8 cellular contexts compared by ENCODE assay signal in genomic region chr1:40476924-40477679, GRCh38. TPM values are rescaled to one million over a fixed set of nuclear protein-coding genes. Genes with fewer than 3 reads are reported as not detected.
DNase-seq lines count a peak whose midpoint lies in the region; ATAC-seq, FAIRE-seq and TF ChIP-seq lines count a peak whose summit lies in the region.

TSS of gene ZFP69 (plus strand) at chr1:40477290. CDS start at chr1:40479362, 2,072 bp downstream.

- no peak within 1 kb of the TSS for H4K5ac ChIP-seq in H1 (ENCODE audit: insufficient read length, low read depth, low read length)

- no peaks in the 10 kb centered on the region for H3K79me1 ChIP-seq in H1 (ENCODE audit: low read depth, low read length)

- H3K4me1 ChIP-seq in H1 (replicated peaks in 1 of 4; ENCODE audit: control insufficient read depth in 3 of 4, insufficient read depth in 4 of 4, low read length in 3 of 4), result peaks cover 0 to 4% (median 0%) of the 10 kb centered on the region in 4 experiments; a peak in 1 of 7 replicates

- peak within 1 kb of the TSS; percentile 92 to 93 for H3K4me2 ChIP-seq in H1 (ENCODE audit: insufficient read depth in 1 of 2, low read depth in 2 of 2, low read length in 2 of 2)

- peaks cover 23% of the 10 kb centered on the region for H3K36me3 Mint-ChIP-seq in mesothelial cell of epicardium

- H3K56ac ChIP-seq in H1 (replicated peaks; ENCODE audit: insufficient read length, low read depth, low read length), result peak within 1 kb of the TSS; percentile 21

- H2AK5ac ChIP-seq in H1 (ENCODE audit: low read depth, low read length), result no peak within 1 kb of the TSS

- H3K4ac ChIP-seq in H1 (replicated peaks; ENCODE audit: insufficient read length, low read depth, low read length), result no peak within 1 kb of the TSS

- CTCF ChIA-PET in H1 (lab: Charles Lee; ENCODE audit: partially characterized antibody), result interaction anchor here (1.2 kb wide), 1 partner anchor 19 kb away, joined by 3 read pairs; no protein-coding TSS in a partner anchor

- no peaks in the 10 kb centered on the region for H3K36me3 ChIP-seq in H1 (ENCODE audit: control insufficient read depth in 2 of 4, insufficient read depth in 4 of 4, low read length in 3 of 4)

- H2AFZ ChIP-seq in H1 (ENCODE audit: low read length), result peak within 1 kb of the TSS; percentile 72

- H3K23ac ChIP-seq in H1 (ENCODE audit: insufficient read length), result no peak within 1 kb of the TSS

- no peak for TF ChIP-seq RAD21 in H1 (IDR thresholded peaks at IDR 0.05 in 1 of 2, conservative IDR thresholded peaks at IDR 0.05 in 1 of 2; ENCODE audit: low read depth in 2 of 2, low read length in 2 of 2)

- no peak within 1 kb of the TSS for H2BK12ac ChIP-seq in H1 (ENCODE audit: low read depth, low read length)

- peak within 1 kb of the TSS in 1 of 4 experiments; percentile 58; a peak in 2 of 7 replicates for H3K9ac ChIP-seq in H1 (replicated peaks in 1 of 4; ENCODE audit: extremely low read depth in 1 of 4, low read depth in 3 of 4, low read length in 3 of 4)

- H2BK15ac ChIP-seq in H1 (ENCODE audit: low read length), result no peak within 1 kb of the TSS

- H3K4me1 Mint-ChIP-seq in mesothelial cell of epicardium, result peaks cover 16% of the 10 kb centered on the region

- peak; percentile 78 for ATAC-seq in GM18502 (IDR thresholded peaks at IDR 0.05; ENCODE audit: poor library complexity, unreplicated experiment)
- ATAC-seq in HG03066 (IDR thresholded peaks at IDR 0.05; ENCODE audit: low read depth, unreplicated experiment), result peak; percentile 76
- no peak for ATAC-seq in GM18861 (IDR thresholded peaks at IDR 0.05; ENCODE audit: unreplicated experiment)

- peaks cover 5 to 9% of the 10 kb centered on the region in 2 experiments for H3K9me3 ChIP-seq in H1 (ENCODE audit: insufficient read depth in 2 of 2, low read depth in 1 of 2, low read length in 1 of 2)

- peaks cover 7% of the 10 kb centered on the region for H3K23me2 ChIP-seq in H1 (ENCODE audit: low read depth, low read length)

- no peak within 1 kb of the TSS for H3K14ac ChIP-seq in H1 (ENCODE audit: insufficient read length)

- 2% methylated on average over 42 of the region's 65 CpGs; no CpG with 5 or more reads in 1 of the 2 experiments for WGBS in H1 (ENCODE audit: extremely low coverage in 1 of 2, insufficient coverage in 1 of 2, insufficient read length in 1 of 2, insufficient replicate concordance in 2 of 2, low coverage in 1 of 2, low lambda C conversion rate in 2 of 2, missing lambda C conversion rate in 1 of 2), 2 experiments

- TF ChIP-seq CTCF in H1 (IDR thresholded peaks at IDR 0.05; ENCODE audit: control extremely low read depth in 1 of 3, insufficient read depth in 1 of 3, low read depth in 1 of 3, low read length in 3 of 3) (no peak), mesothelial cell of epicardium (IDR thresholded peaks at IDR 0.05; ENCODE audit: unreplicated experiment) (no peak)

- no peak within 1 kb of the TSS for H2BK120ac ChIP-seq in H1 (replicated peaks; ENCODE audit: low read depth, low read length)

- peak within 1 kb of the TSS; percentile 79 for H4K8ac ChIP-seq in H1 (ENCODE audit: extremely low read depth, insufficient read depth, low read length)

- H3K79me2 ChIP-seq in H1 (ENCODE audit: control insufficient read depth in 1 of 2, insufficient read depth in 2 of 2, low read length in 2 of 2), result no peaks in the 10 kb centered on the region

- H2BK5ac ChIP-seq in H1 (ENCODE audit: low read depth, low read length), result no peak within 1 kb of the TSS

- H3K27me3 Mint-ChIP-seq in mesothelial cell of epicardium (ENCODE audit: low read depth), result no peaks in the 10 kb centered on the region

- peak within 1 kb of the TSS; percentile 55 for H3K27ac Mint-ChIP-seq in mesothelial cell of epicardium

- no peak for FAIRE-seq in H1 (lab: Jason Lieb, UNC)

- H2BK20ac ChIP-seq in H1 (ENCODE audit: low read length), result no peak within 1 kb of the TSS

- POLR2A ChIA-PET in H1 (lab: Charles Lee; ENCODE audit: partially characterized antibody), result interaction anchor here (0.7 to 1.8 kb wide), 7 partner anchors 10 to 214 kb away, joined by 3 to 7 read pairs (median 5); partner anchors contain the start of genes EXO5, NFYC, ZFP69B and ZNF684

- peak in 1 of 2 experiments; percentile 59; a peak in 2 of 3 replicates for TF ChIP-seq POLR2A in H1 (IDR thresholded peaks at IDR 0.05; ENCODE audit: control extremely low read depth in 1 of 2, low read depth in 2 of 2, low read length in 2 of 2)

- H3K27ac ChIP-seq in H1 (ENCODE audit: low read depth, low read length), result no peak within 1 kb of the TSS

- peaks cover 0 to 3% (median 0%) of the 10 kb centered on the region in 4 experiments; a peak in 1 of 7 replicates for H3K27me3 ChIP-seq in H1 (replicated peaks in 1 of 4; ENCODE audit: control insufficient read depth in 3 of 4, extremely low read depth in 1 of 4, insufficient read depth in 3 of 4, low read length in 3 of 4)

- H3K18ac ChIP-seq in H1 (ENCODE audit: extremely low read depth, low read length), result peak within 1 kb of the TSS; percentile 7

- H3K9me3 Mint-ChIP-seq in mesothelial cell of epicardium, result peaks cover 29% of the 10 kb centered on the region

- H4K20me1 ChIP-seq in H1 (replicated peaks in 1 of 2; ENCODE audit: control insufficient read depth in 1 of 2, insufficient read depth in 2 of 2, low read length in 2 of 2), result peaks cover 0 to 2% of the 10 kb centered on the region in 2 experiments

- H3K4me3 Mint-ChIP-seq in mesothelial cell of epicardium, result peak within 1 kb of the TSS; percentile 83

- peak within 1 kb of the TSS; percentile 19 for H4K91ac ChIP-seq in H1 (replicated peaks; ENCODE audit: insufficient read length, low read length)

- H3K4me3 ChIP-seq in H1 (ENCODE audit: extremely low read depth in 1 of 4, insufficient read depth in 2 of 4, low read depth in 3 of 4, low read length in 4 of 4), result peak within 1 kb of the TSS; percentile 72 to 81 (median 78)

- TF ChIP-seq EP300 in H1 (IDR thresholded peaks at IDR 0.05; ENCODE audit: borderline replicate concordance in 1 of 2, low read depth in 2 of 2, low read length in 2 of 2), result no peak

- peak; percentile 86 for DNase-seq in NCI-H69 (lab: John Stamatoyannopoulos, UW)
- DNase-seq in activated CD8-positive, alpha-beta memory T cell treated with anti-CD3 and anti-CD28 coated beads for 4 hours (ENCODE audit: low read depth in 2 of 2), result peak; percentile 47 to 58
- DNase-seq in H1 (ENCODE audit: low read depth in 1 of 2, low spot score in 2 of 2), result peak in 1 of 2 experiments; percentile 84
- peak; percentile 58 to 77 for DNase-seq in mesothelial cell of epicardium (ENCODE audit: low spot score in 2 of 2, unreplicated experiment in 2 of 2)
- DNase-seq in stimulated activated CD8-positive, alpha-beta memory T cell treated with anti-CD3 and anti-CD28 coated beads, Interleukin-15, amount 100 ng/mL, for 4 hours (ENCODE audit: low read depth in 2 of 2), result peak; percentile 45 to 59

TF ChIP-seq in H1, 55 proteins besides CTCF, POLR2A, EP300 and RAD21 (continues in another document):
- no peak for TF ChIP-seq GTF2F1 (IDR thresholded peaks at IDR 0.05; ENCODE audit: borderline replicate concordance, low read depth, low read length)
- TF ChIP-seq PHF8 (conservative IDR thresholded peaks at IDR 0.05; ENCODE audit: low read depth, low read length), result peak; percentile 79
- peak; percentile 47; the same call in 1 of the 2 replicates for TF ChIP-seq EGR1 (IDR thresholded peaks at IDR 0.05; ENCODE audit: borderline replicate concordance, low read depth, low read length)
- TF ChIP-seq KDM4A (IDR thresholded peaks at IDR 0.05; ENCODE audit: low read depth, low read length, severe bottlenecking), result peak; percentile 98
- TF ChIP-seq HDAC2 (IDR thresholded peaks at IDR 0.05; ENCODE audit: borderline replicate concordance in 1 of 2, low read depth in 2 of 2, low read length in 2 of 2), result 0 out of 4 replicates have a peak, but pooled peaks of 1 of the 2 experiments have one; percentile 68
- no peak for TF ChIP-seq POLR2AphosphoS5 (IDR thresholded peaks at IDR 0.05; ENCODE audit: low read depth, low read length)
- TF ChIP-seq YY1 (IDR thresholded peaks at IDR 0.05; ENCODE audit: low read depth, low read length), result no peak
- no peak for TF ChIP-seq POU5F1 (IDR thresholded peaks at IDR 0.05; ENCODE audit: low read depth, low read length)
- TF ChIP-seq SIRT6 (IDR thresholded peaks at IDR 0.05; ENCODE audit: low read length), result no peak
- TF ChIP-seq SP4 (IDR thresholded peaks at IDR 0.05; ENCODE audit: low read length), result no peak
- TF ChIP-seq MAX (IDR thresholded peaks at IDR 0.05), result peak; percentile 57; the same call in 1 of the 2 replicates
- no peak for TF ChIP-seq SAP30 (IDR thresholded peaks at IDR 0.05; ENCODE audit: insufficient read depth, insufficient replicate concordance, low read length)
- TF ChIP-seq NRF1 (IDR thresholded peaks at IDR 0.05; ENCODE audit: low read depth, low read length), result no peak
- peak; percentile 40 to 47; a peak in 1 of 4 replicates for TF ChIP-seq SIN3A (conservative IDR thresholded peaks at IDR 0.05 in 1 of 2, IDR thresholded peaks at IDR 0.05 in 1 of 2; ENCODE audit: low read depth in 1 of 2, low read length in 2 of 2)
- no peak for TF ChIP-seq RXRA (IDR thresholded peaks at IDR 0.05; ENCODE audit: insufficient read depth, low read depth, low read length)
- peak; percentile 93 for TF ChIP-seq ASH2L (IDR thresholded peaks at IDR 0.05; ENCODE audit: low read length)
- TF ChIP-seq JUND (IDR thresholded peaks at IDR 0.05; ENCODE audit: low read length), result no peak
- no peak for TF ChIP-seq CHD1 (IDR thresholded peaks at IDR 0.05; ENCODE audit: low read depth, low read length)
- peak; percentile 96; the same call in 1 of the 2 replicates for TF ChIP-seq RBBP5 (IDR thresholded peaks at IDR 0.05; ENCODE audit: borderline replicate concordance, low read depth, low read length)

RNA-seq across cellular contexts. Expression of gene ZFP69, which starts in this region (rescaled TPM):
- total RNA-seq in H1 (2021; fragmentation: NEBNext Ultra II Directional; extraction: Animal tissue kit (Norgen Biotek cat#: 25700)), result 4.3 TPM in 2 replicates
- 0.83 and 1.0 TPM in 2 replicates for polyA plus RNA-seq in H1 (2011; rRNA removed)
- 1.9 TPM for polyA plus RNA-seq in H1 (2011; cell fraction: cytosol; rRNA removed)
- 1.9 TPM for polyA plus RNA-seq in H1 (2011; cell fraction: nucleus; rRNA removed)
- polyA plus RNA-seq in H1 (2012, experiment 1 of 2), result 2.2 to 3.5 TPM (median 2.4 TPM) in 4 replicates
- 0.37 TPM for polyA plus RNA-seq in H1 (2012, experiment 2 of 2)
- 2.6 TPM for polyA plus RNA-seq in H1 (2013, experiment 1 of 2)
- polyA plus RNA-seq in H1 (2013, experiment 2 of 2), result 2.9 TPM
- polyA minus RNA-seq in H1 (2011; rRNA and poly(A)+ RNA removed), result 1.6 and 2.7 TPM in 2 replicates
- 2.1 TPM for polyA minus RNA-seq in H1 (2011; cell fraction: cytosol; rRNA and poly(A)+ RNA removed)
- 3.5 TPM for polyA minus RNA-seq in H1 (2011; cell fraction: nucleus; rRNA and poly(A)+ RNA removed)
- total RNA-seq in mesothelial cell of epicardium, result 4.3 to 4.7 TPM (median 4.4 TPM) in 3 replicates
